Comparison of ENCODE assay signal across 16 cellular contexts in the genomic region with DNA sequence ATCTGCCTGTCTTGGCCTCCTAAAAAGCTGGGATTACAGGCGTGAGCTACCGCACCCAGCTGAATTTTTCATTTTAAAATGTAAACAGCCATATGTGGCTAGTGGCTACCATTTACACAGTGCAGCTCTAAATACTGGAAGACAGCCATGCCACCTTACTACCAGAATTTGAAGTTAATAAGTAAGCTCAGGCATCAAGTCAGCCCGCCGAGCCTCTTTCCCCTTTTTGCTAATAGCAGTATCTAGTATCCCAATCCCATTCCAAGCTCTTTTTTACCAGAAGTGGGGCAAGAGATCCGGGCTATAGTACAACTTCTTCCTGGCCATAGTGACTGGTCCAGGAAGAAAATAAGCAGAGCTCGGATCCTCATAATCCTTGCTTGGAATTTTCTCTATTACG. TPM values are rescaled to one million over a fixed set of nuclear protein-coding genes. Genes with fewer than 3 reads are reported as not detected.
DNase-seq lines count a peak whose midpoint lies in the region; ATAC-seq, FAIRE-seq and TF ChIP-seq lines count a peak whose summit lies in the region.
"Had no signal": no experiment of that assay in that cellular context is flagged by ENCODE, and none has a peak within 500 bp of the region (broad histone marks: within the 10 kb centered on the region; RNA-seq: fewer than 3 reads in every experiment).

No MANE protein-coding gene starts in this region.

- ATAC-seq in activated CD8-positive, alpha-beta memory T cell treated with anti-CD3 and anti-CD28 coated beads, Interleukin-2, amount 10 ng/mL, durations not matched to agents 7 days and 5 days: no peak
- ATAC-seq in left lobe of liver: peak; percentile 95
- peak; percentile 67 for ATAC-seq in mucosa of descending colon
- no peak for ATAC-seq in GM18907 (IDR thresholded peaks at IDR 0.05; ENCODE audit: unreplicated experiment)
- ATAC-seq in activated T-cell treated with anti-CD3 and anti-CD28 coated beads, Interleukin-2, amount 50 U/mL, for 72 hours (replicated peaks in 1 of 2): no peak

- no peaks in the 10 kb centered on the region for H3K36me3 ChIP-seq in mucosa of descending colon (ENCODE audit: low read depth)

- no peaks in the 10 kb centered on the region for H3K9me3 ChIP-seq in mucosa of descending colon
- H3K9me3 ChIP-seq: BLaER1, Caco-2, HAP-1 had no signal

- H3K4me1 Mint-ChIP-seq in activated CD8-positive, alpha-beta memory T cell treated with anti-CD3 and anti-CD28 coated beads, Interleukin-2, amount 10 ng/mL, durations not matched to agents 7 days and 5 days: no peaks in the 10 kb centered on the region
- H3K4me1 Mint-ChIP-seq in activated T-cell treated with anti-CD3 and anti-CD28 coated beads, Interleukin-2, amount 50 U/mL, for 72 hours (ENCODE audit: low read depth): no peaks in the 10 kb centered on the region
- H3K4me1 Mint-ChIP-seq: CD8-positive, alpha-beta memory T cell had no signal

- H3K9me3 Mint-ChIP-seq in activated CD8-positive, alpha-beta memory T cell treated with anti-CD3 and anti-CD28 coated beads, Interleukin-2, amount 10 ng/mL, durations not matched to agents 7 days and 5 days (ENCODE audit: low read depth): no peaks in the 10 kb centered on the region
- H3K9me3 Mint-ChIP-seq in activated T-cell treated with anti-CD3 and anti-CD28 coated beads, Interleukin-2, amount 50 U/mL, for 72 hours: no peaks in the 10 kb centered on the region
- H3K9me3 Mint-ChIP-seq: CD8-positive, alpha-beta memory T cell had no signal

- no peaks in the 10 kb centered on the region for H3K27me3 Mint-ChIP-seq in activated CD8-positive, alpha-beta memory T cell treated with anti-CD3 and anti-CD28 coated beads, Interleukin-2, amount 10 ng/mL, durations not matched to agents 7 days and 5 days
- no peaks in the 10 kb centered on the region for H3K27me3 Mint-ChIP-seq in activated T-cell treated with anti-CD3 and anti-CD28 coated beads, Interleukin-2, amount 50 U/mL, for 72 hours (ENCODE audit: low read depth)
- H3K27me3 Mint-ChIP-seq: CD8-positive, alpha-beta memory T cell had no signal

- no peak overlapping the region for H3K27ac Mint-ChIP-seq in activated CD8-positive, alpha-beta memory T cell treated with anti-CD3 and anti-CD28 coated beads, Interleukin-2, amount 10 ng/mL, durations not matched to agents 7 days and 5 days
- H3K27ac Mint-ChIP-seq in activated T-cell treated with anti-CD3 and anti-CD28 coated beads, Interleukin-2, amount 50 U/mL, for 72 hours: no peak overlapping the region
- H3K27ac Mint-ChIP-seq: CD8-positive, alpha-beta memory T cell had no signal

- intact Hi-C loops in mucosa of descending colon (cut with DNase I, micrococcal nuclease): no loop called here

- no peaks in the 10 kb centered on the region for H3K4me1 ChIP-seq in mucosa of descending colon (ENCODE audit: low read depth)
- H3K4me1 ChIP-seq: BLaER1, Caco-2, HAP-1 had no signal

- H3K36me3 Mint-ChIP-seq in activated CD8-positive, alpha-beta memory T cell treated with anti-CD3 and anti-CD28 coated beads, Interleukin-2, amount 10 ng/mL, durations not matched to agents 7 days and 5 days: peaks cover 10% of the 10 kb centered on the region
- peaks cover 0 to 3% of the 10 kb centered on the region in 2 donors for H3K36me3 Mint-ChIP-seq in activated T-cell treated with anti-CD3 and anti-CD28 coated beads, Interleukin-2, amount 50 U/mL, for 72 hours (ENCODE audit: insufficient read depth in 2 of 2)

- peak; percentile 9 for DNase-seq in activated CD8-positive, alpha-beta memory T cell treated with anti-CD3 and anti-CD28 coated beads for 24 hours
- no peak for DNase-seq in activated CD8-positive, alpha-beta memory T cell treated with anti-CD3 and anti-CD28 coated beads, Interleukin-2, amount 10 ng/mL, durations not matched to agents 7 days and 5 days
- DNase-seq in left lobe of liver (ENCODE audit: low spot score) (peak; percentile 48), mucosa of descending colon (peak in 1 of 3 donors; percentile 21), frontal cortex (ENCODE audit: low spot score in 2 of 2) (no peak), NCI-H226 (no peak)
- DNase-seq in activated T-cell treated with anti-CD3 and anti-CD28 coated beads, Interleukin-2, amount 50 U/mL, for 72 hours: no peak
- DNase-seq: AML-193; Caco-2; CD8-positive, alpha-beta memory T cell; GF-D8 had no signal

- no peak for TF ChIP-seq CTCF in mucosa of descending colon (IDR thresholded peaks at IDR 0.05)

- H3K4me3 ChIP-seq in mucosa of descending colon: no peak overlapping the region
- H3K4me3 ChIP-seq: BLaER1, HAP-1 had no signal

- no peak overlapping the region for H3K4me3 Mint-ChIP-seq in activated CD8-positive, alpha-beta memory T cell treated with anti-CD3 and anti-CD28 coated beads, Interleukin-2, amount 10 ng/mL, durations not matched to agents 7 days and 5 days
- H3K4me3 Mint-ChIP-seq in activated T-cell treated with anti-CD3 and anti-CD28 coated beads, Interleukin-2, amount 50 U/mL, for 72 hours: no peak overlapping the region
- H3K4me3 Mint-ChIP-seq: CD8-positive, alpha-beta memory T cell had no signal

- CTCF ChIA-PET in activated CD8-positive, alpha-beta memory T cell treated with anti-CD3 and anti-CD28 coated beads, Interleukin-2, amount 10 ng/mL, durations not matched to agents 7 days and 5 days (lab: Charles Lee): interaction anchor here (0.9 kb wide), 1 partner anchor 133 kb away, joined by 3 read pairs; no protein-coding TSS in a partner anchor

- no peak for FAIRE-seq in frontal cortex (lab: Jason Lieb, UNC)
- FAIRE-seq: H1, HTR-8/SVneo had no signal

RNA-seq across cellular contexts. Expression of gene TAF13, which starts 15.1 kb away (rescaled TPM):
- total RNA-seq in activated CD8-positive, alpha-beta memory T cell treated with anti-CD3 and anti-CD28 coated beads, Interleukin-2, amount 10 ng/mL, durations not matched to agents 7 days and 5 days: 10 to 100 TPM; 18.1 to 26.4 TPM
- total RNA-seq in left lobe of liver (22.1 TPM), mucosa of descending colon (10 to 100 TPM; 35.7 to 52.8 (median 36.5) TPM), frontal cortex (74.6 TPM)
- 10 to 100 TPM; 25.9 to 29.4 TPM for total RNA-seq in activated T-cell treated with anti-CD3 and anti-CD28 coated beads, Interleukin-2, amount 50 U/mL, for 72 hours

RNA-seq across cellular contexts. Expression of gene WDR47, which starts 18.8 kb away (rescaled TPM):
- total RNA-seq in activated CD8-positive, alpha-beta memory T cell treated with anti-CD3 and anti-CD28 coated beads, Interleukin-2, amount 10 ng/mL, durations not matched to agents 7 days and 5 days: 10 to 100 TPM; 10.7 to 12.0 TPM
- total RNA-seq in left lobe of liver: 2.4 TPM
- total RNA-seq in mucosa of descending colon: 10 to 100 TPM in 1 of 3 donors, 1 to 10 TPM in 2; 6.5 to 25.4 (median 7.5) TPM
- 277 TPM for total RNA-seq in frontal cortex
- 1 to 10 TPM; 7.5 to 9.5 TPM for total RNA-seq in activated T-cell treated with anti-CD3 and anti-CD28 coated beads, Interleukin-2, amount 50 U/mL, for 72 hours

RNA-seq across cellular contexts. Expression of gene TMEM167B, which starts 29.9 kb away (rescaled TPM):
- 10 to 100 TPM; 21.8 to 27.0 TPM for total RNA-seq in activated CD8-positive, alpha-beta memory T cell treated with anti-CD3 and anti-CD28 coated beads, Interleukin-2, amount 10 ng/mL, durations not matched to agents 7 days and 5 days
- 18.9 TPM for total RNA-seq in left lobe of liver
- 10 to 100 TPM; 38.5 to 48.1 (median 45.9) TPM for total RNA-seq in mucosa of descending colon
- total RNA-seq in frontal cortex: 44.4 TPM
- 10 to 100 TPM; 50.2 to 57.1 TPM for total RNA-seq in activated T-cell treated with anti-CD3 and anti-CD28 coated beads, Interleukin-2, amount 50 U/mL, for 72 hours

RNA-seq across cellular contexts. Expression of gene ELAPOR1, which starts 53.2 kb away (rescaled TPM):
- 10 to 100 TPM in 1 of 2 experiments, 1 to 10 TPM in 1; 4.5 to 11.9 TPM for total RNA-seq in activated CD8-positive, alpha-beta memory T cell treated with anti-CD3 and anti-CD28 coated beads, Interleukin-2, amount 10 ng/mL, durations not matched to agents 7 days and 5 days
- total RNA-seq in left lobe of liver (0.48 TPM), mucosa of descending colon (100 to 1,000 TPM in 2 of 3 donors, 10 to 100 TPM in 1; 30.6 to 119 (median 107) TPM), frontal cortex (15.9 TPM)
- total RNA-seq in activated T-cell treated with anti-CD3 and anti-CD28 coated beads, Interleukin-2, amount 50 U/mL, for 72 hours: 10 to 100 TPM in 1 of 2 donors, 1 to 10 TPM in 1; 9.4 to 10.2 TPM

Comparison
In these comparisons a context has a peak if more than half of its experiments do, and no peak if none do; other contexts are left out.
1. DNase-seq: peak in activated CD8-positive, alpha-beta memory T cell treated with anti-CD3 and anti-CD28 coated beads for 24 hours (single experiment) and left lobe of liver (single experiment); none in activated CD8-positive, alpha-beta memory T cell treated with anti-CD3 and anti-CD28 coated beads, Interleukin-2, amount 10 ng/mL, durations not matched to agents 7 days and 5 days (single experiment), frontal cortex (0 of 2), activated T-cell treated with anti-CD3 and anti-CD28 coated beads, Interleukin-2, amount 50 U/mL, for 72 hours (0 of 2) and NCI-H226 (single experiment).
2. ATAC-seq: peak in left lobe of liver (single experiment) and mucosa of descending colon (single experiment); none in activated CD8-positive, alpha-beta memory T cell treated with anti-CD3 and anti-CD28 coated beads, Interleukin-2, amount 10 ng/mL, durations not matched to agents 7 days and 5 days (single experiment), GM18907 (single experiment) and activated T-cell treated with anti-CD3 and anti-CD28 coated beads, Interleukin-2, amount 50 U/mL, for 72 hours (0 of 2).
3. RNA of gene WDR47, which starts 18.8 kb away (total RNA-seq): 277 TPM in frontal cortex (single experiment); 10.7 to 12.0 TPM in activated CD8-positive, alpha-beta memory T cell treated with anti-CD3 and anti-CD28 coated beads, Interleukin-2, amount 10 ng/mL, durations not matched to agents 7 days and 5 days, 7.5 to 9.5 TPM in activated T-cell treated with anti-CD3 and anti-CD28 coated beads, Interleukin-2, amount 50 U/mL, for 72 hours, 6.5 to 25.4 TPM in mucosa of descending colon and 2.4 TPM in left lobe of liver (single experiment); every median in the first group is over 10 times any median in the second.